In genomic region chr5:428219-428618, GRCh38 we compare ENCODE assay signal across 20 cellular contexts. TPM values are rescaled to one million over a fixed set of nuclear protein-coding genes. Genes with fewer than 3 reads are reported as not detected.
DNase-seq lines count a peak whose midpoint lies in the region; ATAC-seq, FAIRE-seq and TF ChIP-seq lines count a peak whose summit lies in the region.
"Had no signal": no experiment of that assay in that cellular context is flagged by ENCODE, and none has a peak within 500 bp of the region (broad histone marks: within the 10 kb centered on the region; RNA-seq: fewer than 3 reads in every experiment).

No MANE protein-coding gene starts in this region.

- no peak for ATAC-seq in HG02852 (IDR thresholded peaks at IDR 0.05; ENCODE audit: unreplicated experiment)

- intact Hi-C loops in kidney (cut with DNase I): no loop called here

- H3K27me3 Mint-ChIP-seq in type B pancreatic cell: no peaks in the 10 kb centered on the region

- H3K4me3 ChIP-seq in kidney (ENCODE audit: low read length in 2 of 2): no peak overlapping the region

- no peaks in the 10 kb centered on the region for H3K36me3 ChIP-seq in kidney (ENCODE audit: control insufficient read depth in 1 of 2, insufficient read depth in 2 of 2, low read length in 2 of 2)

- H3K9me3 Mint-ChIP-seq in type B pancreatic cell: peaks cover 6% of the 10 kb centered on the region

- no peak overlapping the region for H3K27ac ChIP-seq in kidney (ENCODE audit: low read depth in 2 of 2, low read length in 2 of 2)

- TF ChIP-seq CTCF in kidney (IDR thresholded peaks at IDR 0.05; ENCODE audit: borderline replicate concordance, extremely low read depth, insufficient read depth) (no peak), type B pancreatic cell (conservative IDR thresholded peaks at IDR 0.05) (no peak)

- no peak for FAIRE-seq in kidney (lab: Jason Lieb, UNC)

- no peaks in the 10 kb centered on the region for H3K4me1 ChIP-seq in kidney (ENCODE audit: control insufficient read depth in 1 of 2, insufficient read depth in 1 of 2, low read depth in 1 of 2, low read length in 2 of 2)

- no peaks in the 10 kb centered on the region for H3K9me3 ChIP-seq in kidney (ENCODE audit: control insufficient read depth in 1 of 2, low read length in 2 of 2)

- H3K4me1 Mint-ChIP-seq in type B pancreatic cell (ENCODE audit: unreplicated experiment): peaks cover 22% of the 10 kb centered on the region

- no peak overlapping the region for H3K4me3 Mint-ChIP-seq in type B pancreatic cell

- H3K9ac ChIP-seq in kidney (ENCODE audit: low read length in 2 of 2): no peak overlapping the region

- DNase-seq in activated effector memory CD4-positive, alpha-beta T cell treated with anti-CD3 and anti-CD28 coated beads, Interleukin-2, amount 50 U/mL, for 16 hours: peak; percentile 24
- DNase-seq in activated effector memory CD4-positive, alpha-beta T cell treated with Interleukin-2 at 50 U/mL for 16 hours: no peak
- DNase-seq in NCI-H524 treated with DMSO at 0.1 percent for 48 hours (lab: John Stamatoyannopoulos, UW) (peak; percentile 80), kidney (peak; percentile 57), type B pancreatic cell (ENCODE audit: extremely low spot score, unreplicated experiment) (peak; percentile 56), NCI-H510A (lab: John Stamatoyannopoulos, UW) (no peak), D341Med (ENCODE audit: low spot score) (no peak)
- DNase-seq: C1 segment of cervical spinal cord, DMS53, HCEC 1CT, Kasumi-1, NCI-H1105 treated with DMSO at 0.1 percent for 48 hours, NCI-H187 treated with DMSO at 0.1 percent for 48 hours, NCI-H345, NCI-H748 treated with DMSO at 0.1 percent for 48 hours, OCI-M1, RPMI8226, SIG-M5 had no signal

- H3K36me3 Mint-ChIP-seq in type B pancreatic cell: peaks cover 4% of the 10 kb centered on the region

- no peak overlapping the region for H3K27ac Mint-ChIP-seq in type B pancreatic cell
- H3K27ac Mint-ChIP-seq: IgD-negative memory B cell had no signal

RNA-seq across cellular contexts. Expression of gene EXOC3, which starts 14.8 kb away (rescaled TPM):
- total RNA-seq in kidney: 71.5 TPM
- 40.5 TPM for polyA plus RNA-seq in kidney (ENCODE audit: insufficient read depth, low read depth, low replicate concordance)
- 62.9 and 64.6 TPM in 2 replicates for total RNA-seq in type B pancreatic cell (ENCODE audit: low replicate concordance)

Comparison
In these comparisons a context has a peak if more than half of its experiments do, and no peak if none do; other contexts are left out.
1. DNase-seq: peak in activated effector memory CD4-positive, alpha-beta T cell treated with anti-CD3 and anti-CD28 coated beads, Interleukin-2, amount 50 U/mL, for 16 hours (single experiment), NCI-H524 treated with DMSO at 0.1 percent for 48 hours (single experiment), kidney (single experiment) and type B pancreatic cell (single experiment); none in activated effector memory CD4-positive, alpha-beta T cell treated with Interleukin-2 at 50 U/mL for 16 hours (single experiment), NCI-H510A (single experiment) and D341Med (single experiment).